In the genomic region with DNA sequence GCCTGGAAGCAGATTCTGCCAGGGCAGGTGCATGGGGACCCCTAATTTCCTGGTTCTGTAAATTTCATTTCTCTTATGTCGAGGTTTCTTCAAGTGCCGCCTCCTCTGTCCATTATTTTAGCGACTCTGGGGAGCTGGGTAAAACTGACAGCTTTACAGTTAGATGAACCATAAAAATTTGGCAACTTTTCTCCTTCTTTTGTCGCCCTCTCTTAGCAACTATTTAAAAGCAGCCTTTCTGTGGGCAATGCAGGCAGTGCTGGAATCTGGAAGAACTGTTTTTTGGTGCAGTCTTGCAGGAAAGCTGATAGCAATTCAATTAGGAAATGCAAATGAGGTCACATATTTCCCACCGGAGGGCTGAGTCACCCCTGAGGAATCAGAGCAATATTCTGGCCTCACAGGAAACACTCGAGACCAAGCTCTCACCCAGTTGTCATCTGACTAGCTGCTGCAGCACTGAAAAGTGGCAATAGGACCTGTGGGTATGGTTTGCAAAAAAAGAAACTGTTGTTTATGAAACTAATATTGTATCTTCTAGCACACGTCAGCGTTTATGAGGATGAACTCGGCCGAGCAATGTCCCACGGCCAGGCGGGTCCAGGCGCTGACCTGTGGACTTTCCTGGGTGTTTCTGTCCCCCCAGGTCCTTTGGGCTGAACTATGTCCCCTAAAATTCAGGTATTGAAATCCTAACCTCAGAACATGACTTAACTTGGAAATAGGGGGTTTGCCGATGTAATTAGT, we compare ENCODE assay signal across 13 cellular contexts.
DNase-seq lines count a peak whose midpoint lies in the region; ATAC-seq and TF ChIP-seq lines count a peak whose summit lies in the region.
"Had no signal": no experiment of that assay in that cellular context is flagged by ENCODE, and none has a peak within 500 bp of the region (broad histone marks: within the 10 kb centered on the region; RNA-seq: fewer than 3 reads in every experiment).

No MANE protein-coding gene starts in this region.

- no peak overlapping the region for H3K27ac ChIP-seq in left ventricle myocardium inferior (replicated peaks)
- H3K27ac ChIP-seq in brain microvascular endothelial cell, result no peak overlapping the region
- H3K27ac ChIP-seq in coronary artery, result no peak overlapping the region

- in situ Hi-C loops in brain microvascular endothelial cell (cut with HindIII; ENCODE audit: low pct_ligation_motif_present, low sequenced_read_pairs), result no loop called here

- H3K27me3 ChIP-seq in left ventricle myocardium inferior (ENCODE audit: low read depth), result peaks cover 40% of the 10 kb centered on the region
- no peaks in the 10 kb centered on the region for H3K27me3 ChIP-seq in brain microvascular endothelial cell (replicated peaks)

- no peaks in the 10 kb centered on the region for H3K4me1 ChIP-seq in left ventricle myocardium inferior

- ATAC-seq in left cardiac atrium (peak in 1 of 2 donors; percentile 37), HG03565 (IDR thresholded peaks at IDR 0.05; ENCODE audit: unreplicated experiment) (no peak)
- ATAC-seq: activated CD4-positive, CD25-positive, alpha-beta regulatory T cell treated with anti-CD3 and anti-CD28 coated beads, Interleukin-2, amount 50 U/mL, for 24 hours had no signal

- peaks cover 22% of the 10 kb centered on the region for H3K9me3 ChIP-seq in left ventricle myocardium inferior (replicated peaks)

- DNase-seq in left cardiac atrium, result peak; percentile 14
- DNase-seq in left ventricle myocardium inferior, result no peak
- DNase-seq in brain microvascular endothelial cell, result peak; percentile 18
- peak; percentile 87 for DNase-seq in islet precursor cell
- DNase-seq in coronary artery (ENCODE audit: low spot score), result no peak
- DNase-seq in SHP77 treated with DMSO at 0.1 percent for 48 hours (lab: John Stamatoyannopoulos, UW), result no peak
- DNase-seq in NAMALWA (ENCODE audit: low spot score), result no peak
- DNase-seq: activated naive CD4-positive, alpha-beta T cell treated with Interleukin-2 at 50 U/mL for 16 hours; effector CD8-positive, alpha-beta T cell; immature natural killer cell; NCI-H2081 treated with DMSO at 0.1 percent for 48 hours had no signal

- H3K36me3 ChIP-seq in left ventricle myocardium inferior, result no peaks in the 10 kb centered on the region
- H3K36me3 ChIP-seq in brain microvascular endothelial cell (replicated peaks), result no peaks in the 10 kb centered on the region

- intact Hi-C loops in left cardiac atrium (cut with DNase I), result no loop called here
- intact Hi-C loops in left ventricle myocardium inferior (cut with micrococcal nuclease), result no loop called here

- TF ChIP-seq CTCF in left ventricle myocardium inferior (IDR thresholded peaks at IDR 0.05; ENCODE audit: borderline replicate concordance) (no peak), brain microvascular endothelial cell (IDR thresholded peaks at IDR 0.05; ENCODE audit: low read depth, low read length, missing control alignments) (no peak), coronary artery (IDR thresholded peaks at IDR 0.05) (no peak)

- H3K4me3 ChIP-seq in left ventricle myocardium inferior (no peak overlapping the region), brain microvascular endothelial cell (ENCODE audit: low read depth, low read length) (no peak overlapping the region), coronary artery (no peak overlapping the region)

Comparison
In these comparisons a context has a peak if more than half of its experiments do, and no peak if none do; other contexts are left out.
1. DNase-seq: peak in left cardiac atrium (single experiment), brain microvascular endothelial cell (single experiment) and islet precursor cell (single experiment); none in left ventricle myocardium inferior (single experiment), coronary artery (single experiment), SHP77 treated with DMSO at 0.1 percent for 48 hours (single experiment) and NAMALWA (single experiment).